ENCODE assay signal across 19 cellular contexts in the genomic region with DNA sequence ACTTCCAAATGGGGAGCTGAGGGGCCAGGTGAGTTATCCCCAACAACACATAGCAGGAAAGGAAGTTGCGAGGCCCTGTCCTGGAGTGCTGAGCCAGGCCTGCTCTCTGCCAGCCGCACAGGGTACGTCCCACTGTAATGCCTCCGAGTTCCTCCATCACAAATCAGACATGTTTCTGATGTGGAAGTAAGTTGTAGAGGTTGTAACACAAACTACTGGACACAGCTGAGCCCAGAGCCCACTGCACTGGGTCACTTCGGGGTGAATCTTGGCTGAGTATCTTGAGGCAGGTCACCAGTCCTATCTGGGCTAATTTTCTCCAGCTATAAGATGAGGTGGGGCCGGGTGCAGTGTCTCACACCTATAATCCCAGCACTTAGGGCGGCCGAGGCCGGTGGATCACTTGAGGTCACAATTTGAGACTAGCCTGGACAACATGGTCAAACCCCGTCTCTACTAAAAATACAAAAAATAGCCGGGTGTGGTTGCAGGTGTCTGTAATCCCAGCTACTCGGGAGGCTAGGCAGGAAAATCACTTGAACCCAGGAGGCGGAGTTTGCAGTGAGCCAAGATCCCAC.
A peak's percentile ranks its signal among the peaks of the same experiment; 100 is the strongest.
DNase-seq lines count a peak whose midpoint lies in the region; ATAC-seq and TF ChIP-seq lines count a peak whose summit lies in the region.
"Had no signal": no experiment of that assay in that cellular context is flagged by ENCODE, and none has a peak within 500 bp of the region (broad histone marks: within the 10 kb centered on the region; RNA-seq: fewer than 3 reads in every experiment).

No MANE protein-coding gene starts in this region.

- peak overlapping the region; percentile 43 for H3K27ac ChIP-seq in suprapubic skin
- H3K27ac ChIP-seq: ascending aorta, HL-60, right lobe of liver, RWPE1, VCaP had no signal

- 89% methylated on average over 8 of the region's 13 CpGs for WGBS in suprapubic skin

- TF ChIP-seq POLR2A in suprapubic skin (IDR thresholded peaks at IDR 0.05), result no peak

- H3K27me3 ChIP-seq in adipocyte (replicated peaks; ENCODE audit: control insufficient read depth, insufficient read depth, low read length) (no peaks in the 10 kb centered on the region), suprapubic skin (no peaks in the 10 kb centered on the region)
- H3K27me3 ChIP-seq: ascending aorta, right lobe of liver had no signal

- TF ChIP-seq EP300 in suprapubic skin (IDR thresholded peaks at IDR 0.05), result no peak

- DNase-seq in D341Med (ENCODE audit: low spot score) (peak; percentile 7), adipocyte (ENCODE audit: low read depth) (no peak), mesenteric fat pad (ENCODE audit: low spot score) (peak; percentile 80), suprapubic skin (ENCODE audit: low spot score in 2 of 2) (peak in 1 of 2 donors; percentile 50), activated gamma-delta T cell treated with Interleukin-2 at 50 U/mL for 16 hours (no peak), mucosa of descending colon (no peak)
- DNase-seq in NK-92 treated with Interleukin-12 subunit alpha and Interleukin-12 subunit beta, amount 100 ng/mL, for 24 hours (lab: John Stamatoyannopoulos, UW), result no peak
- DNase-seq: activated CD4-positive, alpha-beta T cell treated with anti-CD3 and anti-CD28 coated beads, Interleukin-2, amount 10 ng/mL, durations not matched to agents 24 days and 14 days; HCEC 1CT; heart left ventricle; NCI-H187; NCI-H2171 treated with DMSO at 0.1 percent for 48 hours; NCI-H524 had no signal

- no peak for TF ChIP-seq CTCF in suprapubic skin (IDR thresholded peaks at IDR 0.05)
- no peak for TF ChIP-seq CTCF in mucosa of descending colon (IDR thresholded peaks at IDR 0.05)

- intact Hi-C loops in mucosa of descending colon (cut with DNase I, micrococcal nuclease), result no loop called here

- H3K36me3 ChIP-seq in adipocyte (ENCODE audit: control insufficient read depth, insufficient read depth, low read length, severe bottlenecking) (no peaks in the 10 kb centered on the region), suprapubic skin (no peaks in the 10 kb centered on the region), mucosa of descending colon (ENCODE audit: low read depth) (no peaks in the 10 kb centered on the region)
- H3K36me3 ChIP-seq: ascending aorta, heart left ventricle, right lobe of liver had no signal

- no peak overlapping the region for H3K4me3 ChIP-seq in adipocyte (ENCODE audit: low read length)
- H3K4me3 ChIP-seq in suprapubic skin, result no peak overlapping the region
- no peak overlapping the region for H3K4me3 ChIP-seq in mucosa of descending colon
- H3K4me3 ChIP-seq: ascending aorta, heart left ventricle, right lobe of liver had no signal

- peak overlapping the region; percentile 53 for H3K9ac ChIP-seq in adipocyte (ENCODE audit: low read length)

- no peaks in the 10 kb centered on the region for H3K9me3 ChIP-seq in adipocyte (ENCODE audit: control insufficient read depth, low read length)
- H3K9me3 ChIP-seq in suprapubic skin, result no peaks in the 10 kb centered on the region
- no peaks in the 10 kb centered on the region for H3K9me3 ChIP-seq in mucosa of descending colon
- H3K9me3 ChIP-seq: ascending aorta, heart left ventricle, right lobe of liver had no signal

- H3K4me1 ChIP-seq in adipocyte (ENCODE audit: control insufficient read depth, insufficient read depth, low read length) (peaks cover 40% of the 10 kb centered on the region), suprapubic skin (peaks cover 58% of the 10 kb centered on the region), mucosa of descending colon (ENCODE audit: low read depth) (no peaks in the 10 kb centered on the region)
- H3K4me1 ChIP-seq: ascending aorta had no signal

- no peak for ATAC-seq in mucosa of descending colon
- ATAC-seq: HepG2, right lobe of liver had no signal

Comparison
In these comparisons a context has a peak if more than half of its experiments do, and no peak if none do; other contexts are left out.
1. DNase-seq: peak in D341Med (single experiment) and mesenteric fat pad (single experiment); none in adipocyte (single experiment), activated gamma-delta T cell treated with Interleukin-2 at 50 U/mL for 16 hours (single experiment), NK-92 treated with Interleukin-12 subunit alpha and Interleukin-12 subunit beta, amount 100 ng/mL, for 24 hours (single experiment) and mucosa of descending colon (0 of 3).